ENCODE assay signal across 10 cellular contexts in genomic region chr6:11364971-11365397, GRCh38.
DNase-seq lines count a peak whose midpoint lies in the region; ATAC-seq and TF ChIP-seq lines count a peak whose summit lies in the region.
"Had no signal": no experiment of that assay in that cellular context is flagged by ENCODE, and none has a peak within 500 bp of the region (broad histone marks: within the 10 kb centered on the region; RNA-seq: fewer than 3 reads in every experiment).

No MANE protein-coding gene starts in this region.

- no peak overlapping the region for H3K23ac ChIP-seq in neuronal stem cell (ENCODE audit: low read depth, low read length, poor library complexity)

- H3K14ac ChIP-seq in neuronal stem cell (ENCODE audit: low read length), result no peak overlapping the region

- no peak overlapping the region for H2AFZ ChIP-seq in mammary epithelial cell (ENCODE audit: low read depth, low read length)
- no peak overlapping the region for H2AFZ ChIP-seq in neuronal stem cell (ENCODE audit: low read length)

- no peak overlapping the region for H2BK120ac ChIP-seq in neuronal stem cell (ENCODE audit: low read depth, low read length)

- no peak for TF ChIP-seq POLR2A in lower leg skin (IDR thresholded peaks at IDR 0.05)

- WGBS in mammary epithelial cell (ENCODE audit: low coverage, missing lambda C conversion rate), result 83% methylated on average over 5 of the region's 5 CpGs
- no CpG with 5 or more reads among the region's 5 CpGs for WGBS in neuronal stem cell (ENCODE audit: extremely low coverage in 2 of 2, insufficient read length in 2 of 2, insufficient replicate concordance in 1 of 2), 2 donors
- WGBS in lower leg skin, 2 donors, result 74 to 77% methylated on average over 5 of the region's 5 CpGs

- no peak overlapping the region for H3K4ac ChIP-seq in neuronal stem cell (ENCODE audit: low read length)

- no peak for ATAC-seq in GM18861 (IDR thresholded peaks at IDR 0.05; ENCODE audit: unreplicated experiment)

- H3K4me3 Mint-ChIP-seq in MCF 10A (ENCODE audit: unreplicated experiment), result peak overlapping the region; percentile 38
- H3K4me3 Mint-ChIP-seq: B cell had no signal

- H3K18ac ChIP-seq in neuronal stem cell (ENCODE audit: low read length), result peak overlapping the region; percentile 13

- no peak overlapping the region for H2AK5ac ChIP-seq in neuronal stem cell (ENCODE audit: low read depth, low read length)

- H3K27me3 Mint-ChIP-seq in MCF 10A (ENCODE audit: insufficient read depth, unreplicated experiment), result no peaks in the 10 kb centered on the region
- H3K27me3 Mint-ChIP-seq: B cell had no signal

- TF ChIP-seq CTCF in MCF 10A (IDR thresholded peaks at IDR 0.05; ENCODE audit: unreplicated experiment), result no peak
- TF ChIP-seq CTCF in mammary epithelial cell (conservative IDR thresholded peaks at IDR 0.05 in 1 of 2, IDR thresholded peaks at IDR 0.05 in 1 of 2; ENCODE audit: extremely low read depth in 1 of 2, insufficient read depth in 1 of 2, low read depth in 1 of 2, low read length in 2 of 2), result no peak
- no peak for TF ChIP-seq CTCF in fibroblast of pulmonary artery (IDR thresholded peaks at IDR 0.05; ENCODE audit: low read length, missing control alignments)
- TF ChIP-seq CTCF in lower leg skin (IDR thresholded peaks at IDR 0.05), result no peak

- no peak overlapping the region for H4K8ac ChIP-seq in neuronal stem cell (ENCODE audit: low read depth, low read length)

- H3K36me3 Mint-ChIP-seq in MCF 10A (ENCODE audit: insufficient read depth, unreplicated experiment), result no peaks in the 10 kb centered on the region

- H3K4me1 Mint-ChIP-seq in MCF 10A (ENCODE audit: insufficient read depth, unreplicated experiment), result peaks cover 35% of the 10 kb centered on the region

- H3K27ac Mint-ChIP-seq in MCF 10A (ENCODE audit: low read depth, unreplicated experiment), result peak overlapping the region; percentile 93

- no peak overlapping the region for H4K91ac ChIP-seq in neuronal stem cell (ENCODE audit: low read depth, low read length, poor library complexity)

- DNase-seq in MCF 10A (ENCODE audit: unreplicated experiment) (peak; percentile 35), mammary epithelial cell (no peak), fibroblast of pulmonary artery (ENCODE audit: low read depth) (peak; percentile 94), neuronal stem cell (ENCODE audit: low spot score) (no peak), NCI-H774 (lab: John Stamatoyannopoulos, UW) (no peak), foreskin melanocyte (no peak), lower leg skin (ENCODE audit: low spot score in 2 of 2) (no peak)
- DNase-seq: IMR-90 had no signal

- in situ Hi-C loops in mammary epithelial cell (cut with MboI; ENCODE audit: low sequenced_read_pairs in 2 of 2), result no loop called here

- CTCF ChIA-PET in MCF 10A (lab: Yijun Ruan, JAX), result interaction anchor here (0.6 to 0.9 kb wide), 2 partner anchors 131 to 154 kb away, joined by 3 to 4 read pairs; no protein-coding TSS in a partner anchor
- CTCF ChIA-PET in mammary epithelial cell (lab: Charles Lee; ENCODE audit: low non-redundant PET), result no interaction called here

- BruUV-seq in MCF 10A (replicated peaks; lab: Mats Ljungman, UMichigan) (no TSS peak), mammary epithelial cell (replicated peaks; lab: Mats Ljungman, UMichigan) (no TSS peak)

- dilution Hi-C loops in mammary epithelial cell (cut with HindIII; ENCODE audit: low sequenced_read_pairs), result no loop called here

- no peak overlapping the region for H2BK15ac ChIP-seq in neuronal stem cell (ENCODE audit: low read length)

- H2BK12ac ChIP-seq in neuronal stem cell (ENCODE audit: low read length), result no peak overlapping the region

- H3K36me3 ChIP-seq in mammary epithelial cell (ENCODE audit: insufficient read depth, low read length) (no peaks in the 10 kb centered on the region), neuronal stem cell (replicated peaks in 1 of 2; ENCODE audit: control insufficient read depth in 2 of 2, insufficient read depth in 2 of 2, low read length in 2 of 2) (no peaks in the 10 kb centered on the region)

- no peaks in the 10 kb centered on the region for H3K79me1 ChIP-seq in neuronal stem cell (ENCODE audit: low read depth, low read length)

- no peaks in the 10 kb centered on the region for H3K27me3 ChIP-seq in mammary epithelial cell (ENCODE audit: insufficient read depth, low read length)
- H3K27me3 ChIP-seq in neuronal stem cell (ENCODE audit: control insufficient read depth in 3 of 3, insufficient read depth in 3 of 3, low read depth in 1 of 3, low read length in 3 of 3), result no peaks in the 10 kb centered on the region

- H3K9ac ChIP-seq in mammary epithelial cell (ENCODE audit: insufficient read depth, low read length), result no peak overlapping the region
- no peak overlapping the region for H3K9ac ChIP-seq in neuronal stem cell (ENCODE audit: low read depth, low read length, poor library complexity)

- H3K27ac ChIP-seq in mammary epithelial cell (ENCODE audit: insufficient read depth, low read depth, low read length) (no peak overlapping the region), neuronal stem cell (replicated peaks; ENCODE audit: low read length) (no peak overlapping the region)

- H3K9me3 Mint-ChIP-seq in MCF 10A (ENCODE audit: unreplicated experiment), result peaks cover 5% of the 10 kb centered on the region

- no peaks in the 10 kb centered on the region for H4K20me1 ChIP-seq in mammary epithelial cell (ENCODE audit: insufficient read depth, low read length)

- no peaks in the 10 kb centered on the region for H3K79me2 ChIP-seq in mammary epithelial cell (ENCODE audit: insufficient read depth, low read length)

- POLR2A ChIA-PET in MCF 10A (lab: Yijun Ruan, JAX), result interaction anchor here (0.8 to 1.0 kb wide), 3 partner anchors 11 to 132 kb away, joined by 3 to 4 read pairs (median 3); partner anchors contain the start of gene NEDD9

- intact Hi-C loops in MCF 10A (cut with micrococcal nuclease), result no loop called here
- intact Hi-C loops in mammary epithelial cell (cut with micrococcal nuclease), result loop anchor here (2.0 kb wide), 1 partner anchor 20 kb away; no protein-coding TSS in a partner anchor
- intact Hi-C loops in lower leg skin (cut with DNase I; ENCODE audit: low total_unique reads), result no loop called here

- peaks cover 51% of the 10 kb centered on the region for H3K4me1 ChIP-seq in mammary epithelial cell (ENCODE audit: insufficient read depth, low read length)
- peaks cover 0 to 11% of the 10 kb centered on the region in 2 donors for H3K4me1 ChIP-seq in neuronal stem cell (ENCODE audit: control insufficient read depth in 2 of 2, insufficient read depth in 1 of 2, low read depth in 1 of 2, low read length in 2 of 2)

- no peak overlapping the region for H2BK5ac ChIP-seq in neuronal stem cell (ENCODE audit: low read length)

- H3K4me2 ChIP-seq in mammary epithelial cell (ENCODE audit: insufficient read depth, low read depth, low read length) (no peak overlapping the region), neuronal stem cell (ENCODE audit: insufficient read depth, low read length, poor library complexity, severe bottlenecking) (no peak overlapping the region)

- H3K9me3 ChIP-seq in mammary epithelial cell (replicated peaks; ENCODE audit: insufficient read depth, low read length), result no peaks in the 10 kb centered on the region
- no peaks in the 10 kb centered on the region for H3K9me3 ChIP-seq in neuronal stem cell (replicated peaks in 1 of 2; ENCODE audit: control insufficient read depth in 2 of 2, insufficient read depth in 1 of 2, low read depth in 1 of 2, low read length in 2 of 2)

- H3K4me3 ChIP-seq in mammary epithelial cell (replicated peaks in 1 of 3; ENCODE audit: insufficient read depth in 1 of 3, low read depth in 2 of 3, low read length in 3 of 3), result no peak overlapping the region
- H3K4me3 ChIP-seq in fibroblast of pulmonary artery (replicated peaks; ENCODE audit: low read depth, low read length), result no peak overlapping the region
- H3K4me3 ChIP-seq in neuronal stem cell (ENCODE audit: low read length in 2 of 2), result no peak overlapping the region
- no peak overlapping the region for H3K4me3 ChIP-seq in lower leg skin (ENCODE audit: low read depth, poor library complexity, severe bottlenecking)

Comparison
In these comparisons a context has a peak if more than half of its experiments do, and no peak if none do; other contexts are left out.
1. DNase-seq: peak in MCF 10A (single experiment) and fibroblast of pulmonary artery (single experiment); none in mammary epithelial cell (single experiment), neuronal stem cell (single experiment), NCI-H774 (single experiment), foreskin melanocyte (single experiment) and lower leg skin (0 of 2).